ENCODE assay signal across 25 cellular contexts in genomic region chr3:44326515-44326914, GRCh38. TPM values are rescaled to one million over a fixed set of nuclear protein-coding genes. Genes with fewer than 3 reads are reported as not detected.
DNase-seq lines count a peak whose midpoint lies in the region; ATAC-seq, FAIRE-seq and TF ChIP-seq lines count a peak whose summit lies in the region.
"Had no signal": no experiment of that assay in that cellular context is flagged by ENCODE, and none has a peak within 500 bp of the region (broad histone marks: within the 10 kb centered on the region; RNA-seq: fewer than 3 reads in every experiment).

No MANE protein-coding gene starts in this region.

- H3K36me3 ChIP-seq in left ventricle myocardium inferior (no peaks in the 10 kb centered on the region), K562 (ENCODE audit: control insufficient read depth, insufficient read depth, low read length) (no peaks in the 10 kb centered on the region), kidney (ENCODE audit: control insufficient read depth in 1 of 2, insufficient read depth in 2 of 2, low read length in 2 of 2) (no peaks in the 10 kb centered on the region)
- H3K36me3 ChIP-seq: BE2C, BLaER1 had no signal

- H3K4me1 Mint-ChIP-seq in T-helper 2 cell treated with Interferon-gamma antibody and Interleukin-4, amounts not matched to agents 5 μg/mL and 100 μg/mL, for 36 hours (ENCODE audit: low read depth) = no peaks in the 10 kb centered on the region
- H3K4me1 Mint-ChIP-seq: CD14-positive monocyte; CD4-positive, alpha-beta memory T cell; CD4-positive, CD25-positive, alpha-beta regulatory T cell; CD8-positive, alpha-beta memory T cell had no signal

- no peaks in the 10 kb centered on the region for H3K36me3 Mint-ChIP-seq in T-helper 2 cell treated with Interferon-gamma antibody and Interleukin-4, amounts not matched to agents 5 μg/mL and 100 μg/mL, for 36 hours (ENCODE audit: low read depth)
- H3K36me3 Mint-ChIP-seq: CD14-positive monocyte; CD4-positive, alpha-beta memory T cell; CD4-positive, CD25-positive, alpha-beta regulatory T cell; CD8-positive, alpha-beta memory T cell had no signal

- H3K4me3 ChIP-seq in left ventricle myocardium inferior (no peak overlapping the region), K562 (no peak overlapping the region), kidney (ENCODE audit: low read length in 2 of 2) (no peak overlapping the region)
- H3K4me3 ChIP-seq: BLaER1, GM12878 had no signal

- POLR2A ChIA-PET in K562 (lab: Yijun Ruan, JAX) = no interaction called here

- no peak for DNase-seq in left ventricle myocardium inferior
- DNase-seq in Right ventricle myocardium inferior (ENCODE audit: missing footprints) = no peak
- DNase-seq in K562 (ENCODE audit: extremely low read depth in 1 of 4, low spot score in 3 of 4) = no peak
- no peak for DNase-seq in kidney
- DNase-seq in T-helper 2 cell treated with Interferon-gamma antibody and Interleukin-4, amounts not matched to agents 5 μg/mL and 100 μg/mL, for 36 hours (ENCODE audit: low spot score) = no peak
- DNase-seq: 8988T; ACHN; BE2C; C1 segment of cervical spinal cord; CD4-positive, alpha-beta memory T cell; CD4-positive, CD25-positive, alpha-beta regulatory T cell; CD8-positive, alpha-beta memory T cell; COR-L47; DMS 273 treated with DMSO at 0.1 percent for 48 hours; DMS153; DMS53; DMS79; DND-41; GDM1 had no signal

- ATAC-seq in Right ventricle myocardium inferior = no peak
- ATAC-seq in K562 = no peak
- ATAC-seq: GM12878 had no signal

- CTCF ChIA-PET in K562 (lab: Yijun Ruan, JAX; ENCODE audit: low intra/inter-chr PET ratio) = no interaction called here

- peak overlapping the region; percentile 11; the same call in 1 of the 2 replicates for H2AFZ ChIP-seq in K562 (ENCODE audit: low read depth, low read length)

- H4K20me1 ChIP-seq in K562 (replicated peaks; ENCODE audit: control insufficient read depth, insufficient read depth, low read length) = no peaks in the 10 kb centered on the region
- H4K20me1 ChIP-seq: BLaER1 had no signal

- H3K9me3 ChIP-seq in left ventricle myocardium inferior (replicated peaks) (no peaks in the 10 kb centered on the region), K562 (replicated peaks; ENCODE audit: control insufficient read depth, insufficient read depth, low read depth, low read length) (peaks cover 5% of the 10 kb centered on the region; the same call in 1 of the 2 replicates), kidney (ENCODE audit: control insufficient read depth in 1 of 2, low read length in 2 of 2) (no peaks in the 10 kb centered on the region)
- H3K9me3 ChIP-seq: BE2C had no signal

- H3K4me1 ChIP-seq in left ventricle myocardium inferior (no peaks in the 10 kb centered on the region), K562 (replicated peaks in 1 of 2; ENCODE audit: control insufficient read depth in 2 of 2, insufficient read depth in 2 of 2, low read length in 2 of 2) (no peaks in the 10 kb centered on the region; a peak in 1 of 5 replicates), kidney (ENCODE audit: control insufficient read depth in 1 of 2, insufficient read depth in 1 of 2, low read depth in 1 of 2, low read length in 2 of 2) (no peaks in the 10 kb centered on the region)
- H3K4me1 ChIP-seq: BE2C, BLaER1 had no signal

- H3K9ac ChIP-seq in K562 (ENCODE audit: insufficient read depth in 1 of 2, low read depth in 2 of 2, low read length in 2 of 2) = no peak overlapping the region
- H3K9ac ChIP-seq in kidney (ENCODE audit: low read length in 2 of 2) = no peak overlapping the region
- H3K9ac ChIP-seq: BLaER1 had no signal

- in situ Hi-C loops in K562 (cut with MboI) = loop anchor here (10.0 kb wide), 1 partner anchor 188 kb away; no protein-coding TSS in a partner anchor

- no peak for FAIRE-seq in K562 (lab: Jason Lieb, UNC)
- FAIRE-seq in kidney (lab: Jason Lieb, UNC) = no peak
- FAIRE-seq: A204.1, GM12878, GM12892, GM18507 had no signal

- no peak overlapping the region for H3K4me3 Mint-ChIP-seq in T-helper 2 cell treated with Interferon-gamma antibody and Interleukin-4, amounts not matched to agents 5 μg/mL and 100 μg/mL, for 36 hours
- H3K4me3 Mint-ChIP-seq: CD14-positive monocyte; CD4-positive, alpha-beta memory T cell; CD4-positive, CD25-positive, alpha-beta regulatory T cell; CD8-positive, alpha-beta memory T cell had no signal

- H3K27me3 Mint-ChIP-seq in T-helper 2 cell treated with Interferon-gamma antibody and Interleukin-4, amounts not matched to agents 5 μg/mL and 100 μg/mL, for 36 hours (ENCODE audit: low read depth) = peaks cover 22% of the 10 kb centered on the region

- no peak overlapping the region for H3K4me2 ChIP-seq in K562 (ENCODE audit: insufficient read depth, low read length)
- H3K4me2 ChIP-seq: BLaER1 had no signal

- TF ChIP-seq CTCF in left ventricle myocardium inferior (IDR thresholded peaks at IDR 0.05; ENCODE audit: borderline replicate concordance) (no peak), K562 (IDR thresholded peaks at IDR 0.05 in 2 of 3, conservative IDR thresholded peaks at IDR 0.05 in 1 of 3; ENCODE audit: insufficient read depth in 2 of 3, low read depth in 1 of 3, low read length in 3 of 3) (no peak), kidney (IDR thresholded peaks at IDR 0.05; ENCODE audit: borderline replicate concordance, extremely low read depth, insufficient read depth) (no peak)

- H3K79me2 ChIP-seq in K562 (ENCODE audit: control insufficient read depth, insufficient read depth, low read length) = no peaks in the 10 kb centered on the region

- H3K27ac ChIP-seq in left ventricle myocardium inferior (replicated peaks) (peak overlapping the region; percentile 67), K562 (ENCODE audit: extremely low read depth, low read depth, low read length) (peak overlapping the region; percentile 27; the same call in 1 of the 3 replicates), kidney (ENCODE audit: low read depth in 2 of 2, low read length in 2 of 2) (no peak overlapping the region)
- H3K27ac ChIP-seq: BLaER1 had no signal

- 60% methylated on average over 3 of the region's 3 CpGs for WGBS in K562 (ENCODE audit: insufficient coverage, low coverage, missing lambda C conversion rate)

- intact Hi-C loops in left ventricle myocardium inferior (cut with micrococcal nuclease) = no loop called here
- intact Hi-C loops in Right ventricle myocardium inferior (cut with DNase I) = loop anchor here (10.0 kb wide), 1 partner anchor 298 kb away; the partner anchor contains the start of gene ZNF197
- intact Hi-C loops in K562 (cut with micrococcal nuclease) = loop anchor here (10.0 kb wide), 1 partner anchor 668 kb away; no protein-coding TSS in a partner anchor
- intact Hi-C loops in kidney (cut with DNase I) = no loop called here

- TF ChIP-seq EP300 in K562 (IDR thresholded peaks at IDR 0.05; ENCODE audit: low read length) = no peak

- H3K9me1 ChIP-seq in K562 (ENCODE audit: control insufficient read depth, insufficient read depth, low read length) = no peaks in the 10 kb centered on the region

- no peak overlapping the region for H3K27ac Mint-ChIP-seq in T-helper 2 cell treated with Interferon-gamma antibody and Interleukin-4, amounts not matched to agents 5 μg/mL and 100 μg/mL, for 36 hours
- H3K27ac Mint-ChIP-seq: CD14-positive monocyte; CD4-positive, alpha-beta memory T cell; CD4-positive, CD25-positive, alpha-beta regulatory T cell; CD8-positive, alpha-beta memory T cell had no signal

- no peak for TF ChIP-seq RAD21 in K562 (CRISPR knock-in tag; conservative IDR thresholded peaks at IDR 0.05 in 1 of 2, IDR thresholded peaks at IDR 0.05 in 1 of 2)

- H3K27me3 ChIP-seq in left ventricle myocardium inferior (ENCODE audit: low read depth) = no peaks in the 10 kb centered on the region
- H3K27me3 ChIP-seq in K562 (ENCODE audit: control insufficient read depth in 2 of 2, insufficient read depth in 2 of 2, low read length in 2 of 2) = no peaks in the 10 kb centered on the region
- H3K27me3 ChIP-seq: BE2C, BLaER1 had no signal

- H3K9me3 Mint-ChIP-seq in T-helper 2 cell treated with Interferon-gamma antibody and Interleukin-4, amounts not matched to agents 5 μg/mL and 100 μg/mL, for 36 hours = peaks cover 4% of the 10 kb centered on the region
- H3K9me3 Mint-ChIP-seq: CD8-positive, alpha-beta memory T cell had no signal

- no TSS peak for BruUV-seq in K562 (replicated peaks; lab: Mats Ljungman, UMichigan)

- no peak for TF ChIP-seq POLR2A in K562 (conservative IDR thresholded peaks at IDR 0.05)

TF ChIP-seq in K562, 482 proteins besides CTCF, POLR2A, EP300 and RAD21 (continues in another document):
- TF ChIP-seq CHD1 (IDR thresholded peaks at IDR 0.05; ENCODE audit: low read length) = no peak
- TF ChIP-seq ELF1 (tag; IDR thresholded peaks at IDR 0.05) = no peak
- no peak for TF ChIP-seq ZNF146 (CRISPR knock-in tag; IDR thresholded peaks at IDR 0.05; ENCODE audit: unreplicated experiment)
- TF ChIP-seq FUS (optimal IDR thresholded peaks at IDR 0.05; ENCODE audit: low read depth, low read length) = no peak
- no peak for TF ChIP-seq ZNF274 (IDR thresholded peaks at IDR 0.05; ENCODE audit: borderline replicate concordance, low read depth, low read length)

RNA-seq across cellular contexts. Expression of gene TCAIM, which starts 12.1 kb away (rescaled TPM):
- total RNA-seq in left ventricle myocardium inferior (35.9 TPM), Right ventricle myocardium inferior (32.8 TPM), K562 (2014; rRNA removed) (18.6 and 19.7 TPM in 2 replicates), K562 (2014; rRNA removed; fragmentation: Illumina TruSeq; extraction: Trizol) (36.7 and 43.5 TPM in 2 replicates), K562 (2015; rRNA removed; fragmentation: Illumina TruSeq; extraction: Trizol) (37.7 and 43.4 TPM in 2 replicates), K562 (2021) (23.0 and 25.2 TPM in 2 replicates), kidney (30.4 TPM)
- total RNA-seq in K562 (2011; cell fraction: chromatin; rRNA removed; ENCODE audit: low replicate concordance) = 22.4 and 50.3 TPM in 2 replicates
- total RNA-seq in K562 (2011; cell fraction: nucleolus; rRNA removed) = 13.2 and 13.8 TPM in 2 replicates
- total RNA-seq in K562 (2011; cell fraction: nucleoplasm; rRNA removed) = 32.0 and 70.5 TPM in 2 replicates
- polyA plus RNA-seq in K562 (2011; rRNA removed) (42.5 and 53.3 TPM in 2 replicates), K562 (2014; fragmentation: Illumina TruSeq; extraction: Trizol) (32.3 and 36.9 TPM in 2 replicates), K562 (2014; fragmentation: Nextera tagmentation; extraction: Ambion mirVana) (10 to 100 TPM; 41.5 to 44.9 TPM), K562 (2014; rRNA removed) (27.6 and 29.5 TPM in 2 replicates), kidney (ENCODE audit: insufficient read depth, low read depth, low replicate concordance) (26.5 TPM)
- polyA plus RNA-seq in K562 (2011; cell fraction: cytosol; rRNA removed) = 16.1 and 27.9 TPM in 2 replicates
- polyA plus RNA-seq in K562 (2011; cell fraction: nucleus; rRNA removed) = 13.7 and 14.4 TPM in 2 replicates
- polyA plus RNA-seq in K562 (2012) = 29.7 and 43.6 TPM in 2 replicates
- 38.9 and 41.3 TPM in 2 replicates for polyA minus RNA-seq in K562 (2011; rRNA and poly(A)+ RNA removed)
- polyA minus RNA-seq in K562 (2011; cell fraction: cytosol; rRNA and poly(A)+ RNA removed) = 14.1 and 21.8 TPM in 2 replicates
- polyA minus RNA-seq in K562 (2011; cell fraction: nucleus; rRNA and poly(A)+ RNA removed) = 19.5 and 36.3 TPM in 2 replicates

Comparison
In these comparisons a context has a peak if more than half of its experiments do, and no peak if none do; other contexts are left out.
1. intact Hi-C loops: an anchor here in Right ventricle myocardium inferior (10.0 kb wide) and K562 (10.0 kb wide); none called in left ventricle myocardium inferior and kidney.
2. H3K27ac ChIP-seq: peak in left ventricle myocardium inferior (single experiment) and K562 (single experiment); none in kidney (0 of 2).